In the genomic region with DNA sequence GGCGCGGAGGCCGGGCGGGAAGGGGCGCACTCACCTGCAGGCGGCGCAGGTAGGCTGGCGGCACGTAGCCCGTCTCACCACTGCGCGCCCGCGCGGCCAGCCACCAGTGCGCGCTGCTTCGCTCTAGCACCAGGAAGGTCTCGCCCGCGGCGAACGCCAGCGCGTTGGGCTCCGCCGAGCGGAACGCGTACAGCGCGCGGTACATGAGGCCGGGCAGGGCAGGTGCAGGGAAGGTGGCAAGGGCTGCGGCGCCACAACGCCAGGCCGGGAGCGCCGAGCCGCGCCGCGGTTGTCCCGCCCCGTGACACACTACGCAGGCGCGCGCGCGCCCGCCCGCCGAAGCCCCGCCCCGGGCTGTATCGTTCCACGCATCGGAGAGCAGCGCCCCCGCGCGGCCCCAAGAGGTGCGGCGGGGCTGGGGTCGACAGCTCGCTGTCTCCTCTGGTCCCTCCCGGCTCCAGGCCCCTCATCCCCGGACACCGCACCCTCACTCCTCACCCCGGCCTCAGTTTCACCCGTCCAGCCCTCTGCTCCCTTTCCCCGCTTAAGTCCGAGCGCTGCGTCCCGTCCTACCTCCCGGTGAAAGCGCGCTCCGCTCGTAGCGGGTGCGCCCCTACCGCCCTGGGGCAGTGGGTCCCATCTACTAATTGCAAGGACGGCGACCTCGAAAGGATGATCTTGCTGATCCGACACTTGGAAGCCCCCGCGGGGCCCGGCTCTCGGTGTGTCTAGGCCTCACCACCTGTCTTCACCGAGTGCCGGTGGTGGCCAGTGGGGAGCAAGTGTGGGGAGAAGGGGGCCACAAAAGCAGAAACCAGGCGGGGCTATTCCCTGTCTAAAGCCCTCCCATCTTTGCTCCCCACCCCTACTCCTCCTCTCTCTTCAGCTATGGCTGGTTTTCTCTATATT, we compare ENCODE assay signal across 8 cellular contexts. TPM values are rescaled to one million over a fixed set of nuclear protein-coding genes. Genes with fewer than 3 reads are reported as not detected.
DNase-seq lines count a peak whose midpoint lies in the region; ATAC-seq and TF ChIP-seq lines count a peak whose summit lies in the region.

NCKIPSD (minus strand) TSS at position 313 of the 909 bp plus-strand sequence; CDS start at position 205, 108 bp downstream.

- H3K36me3 ChIP-seq in DOHH2 (ENCODE audit: control insufficient read depth, low read length): peaks cover 61% of the 10 kb centered on the region
- peaks cover 65% of the 10 kb centered on the region for H3K36me3 ChIP-seq in RWPE2 (ENCODE audit: low read depth)

- H3K9me3 ChIP-seq in DOHH2 (ENCODE audit: control insufficient read depth, insufficient read depth, low read length) (no peaks in the 10 kb centered on the region), RWPE2 (ENCODE audit: severe bottlenecking) (no peaks in the 10 kb centered on the region)

- H4K20me1 ChIP-seq in DOHH2 (ENCODE audit: control insufficient read depth, insufficient read depth, low read depth, low read length): no peaks in the 10 kb centered on the region

- no peaks in the 10 kb centered on the region for H3K9me3 Mint-ChIP-seq in activated T-helper 17 cell treated with anti-CD3 and anti-CD28 coated beads, Interleukin-2, amount 50 U/mL, for 72 hours
- no peaks in the 10 kb centered on the region for H3K9me3 Mint-ChIP-seq in natural killer cell treated with Interleukin-12 subunit alpha and Interleukin-12 subunit beta and Interleukin-15 and Interleukin-18, amount 100 ng/mL, for 72 hours
- no peaks in the 10 kb centered on the region for H3K9me3 Mint-ChIP-seq in stimulated activated naive CD8-positive, alpha-beta T cell treated with anti-CD3 and anti-CD28 coated beads, Interleukin-15, Interleukin-2, amounts not matched to agents 100 ng/mL and 50 ng/mL, for 24 hours

- peak; percentile 74 for ATAC-seq in GM21576 (IDR thresholded peaks at IDR 0.05; ENCODE audit: unreplicated experiment)
- peak; percentile 72 for ATAC-seq in RWPE2 (ENCODE audit: low read depth)
- ATAC-seq in activated T-helper 17 cell treated with anti-CD3 and anti-CD28 coated beads, Interleukin-2, amount 50 U/mL, for 72 hours (replicated peaks): peak; percentile 94
- peak; percentile 95 to 97 for ATAC-seq in natural killer cell treated with Interleukin-12 subunit alpha and Interleukin-12 subunit beta and Interleukin-15 and Interleukin-18, amount 100 ng/mL, for 72 hours

- no peaks in the 10 kb centered on the region for H3K27me3 Mint-ChIP-seq in activated T-helper 17 cell treated with anti-CD3 and anti-CD28 coated beads, Interleukin-2, amount 50 U/mL, for 72 hours
- no peaks in the 10 kb centered on the region for H3K27me3 Mint-ChIP-seq in natural killer cell treated with Interleukin-12 subunit alpha and Interleukin-12 subunit beta and Interleukin-15 and Interleukin-18, amount 100 ng/mL, for 72 hours
- H3K27me3 Mint-ChIP-seq in stimulated activated naive CD8-positive, alpha-beta T cell treated with anti-CD3 and anti-CD28 coated beads, Interleukin-15, Interleukin-2, amounts not matched to agents 100 ng/mL and 50 ng/mL, for 24 hours: no peaks in the 10 kb centered on the region

- H3K4me1 ChIP-seq in DOHH2 (ENCODE audit: control insufficient read depth, low read length): peaks cover 42% of the 10 kb centered on the region
- H3K4me1 ChIP-seq in RWPE2 (ENCODE audit: insufficient read depth, poor library complexity, severe bottlenecking): peaks cover 17% of the 10 kb centered on the region

- H3K4me1 Mint-ChIP-seq in activated T-helper 17 cell treated with anti-CD3 and anti-CD28 coated beads, Interleukin-2, amount 50 U/mL, for 72 hours: peaks cover 24% of the 10 kb centered on the region
- peaks cover 23% of the 10 kb centered on the region in 2 donors for H3K4me1 Mint-ChIP-seq in natural killer cell treated with Interleukin-12 subunit alpha and Interleukin-12 subunit beta and Interleukin-15 and Interleukin-18, amount 100 ng/mL, for 72 hours (ENCODE audit: low read depth in 2 of 2)
- H3K4me1 Mint-ChIP-seq in stimulated activated naive CD8-positive, alpha-beta T cell treated with anti-CD3 and anti-CD28 coated beads, Interleukin-15, Interleukin-2, amounts not matched to agents 100 ng/mL and 50 ng/mL, for 24 hours (ENCODE audit: low read depth): peaks cover 23% of the 10 kb centered on the region

- H3K4me3 Mint-ChIP-seq in activated T-helper 17 cell treated with anti-CD3 and anti-CD28 coated beads, Interleukin-2, amount 50 U/mL, for 72 hours: peak within 1 kb of the TSS; percentile 92
- peak within 1 kb of the TSS; percentile 94 for H3K4me3 Mint-ChIP-seq in natural killer cell treated with Interleukin-12 subunit alpha and Interleukin-12 subunit beta and Interleukin-15 and Interleukin-18, amount 100 ng/mL, for 72 hours
- peak within 1 kb of the TSS; percentile 84 for H3K4me3 Mint-ChIP-seq in stimulated activated naive CD8-positive, alpha-beta T cell treated with anti-CD3 and anti-CD28 coated beads, Interleukin-15, Interleukin-2, amounts not matched to agents 100 ng/mL and 50 ng/mL, for 24 hours

- H3K9me2 ChIP-seq in DOHH2 (replicated peaks; ENCODE audit: control insufficient read depth, low read length): no peaks in the 10 kb centered on the region

- peaks cover 9% of the 10 kb centered on the region for H3F3A ChIP-seq in DOHH2 (ENCODE audit: control insufficient read depth, insufficient read depth)

- TF ChIP-seq CTCF in DOHH2 (IDR thresholded peaks at IDR 0.05; ENCODE audit: low read depth, low read length, poor library complexity, severe bottlenecking): peak; percentile 75
- TF ChIP-seq CTCF in RWPE2 (IDR thresholded peaks at IDR 0.05; ENCODE audit: poor library complexity, severe bottlenecking): peak; percentile 95

- H3K27me3 ChIP-seq in DOHH2 (ENCODE audit: control insufficient read depth, low read length) (no peaks in the 10 kb centered on the region), RWPE2 (ENCODE audit: insufficient read depth, poor library complexity, severe bottlenecking) (no peaks in the 10 kb centered on the region)

- peaks cover 23% of the 10 kb centered on the region for H3K79me2 ChIP-seq in DOHH2 (ENCODE audit: control insufficient read depth, low read length)

- peaks cover 78% of the 10 kb centered on the region for H3K36me3 Mint-ChIP-seq in activated T-helper 17 cell treated with anti-CD3 and anti-CD28 coated beads, Interleukin-2, amount 50 U/mL, for 72 hours (ENCODE audit: low read depth)
- H3K36me3 Mint-ChIP-seq in natural killer cell treated with Interleukin-12 subunit alpha and Interleukin-12 subunit beta and Interleukin-15 and Interleukin-18, amount 100 ng/mL, for 72 hours: peaks cover under 1% of the 10 kb centered on the region
- H3K36me3 Mint-ChIP-seq in stimulated activated naive CD8-positive, alpha-beta T cell treated with anti-CD3 and anti-CD28 coated beads, Interleukin-15, Interleukin-2, amounts not matched to agents 100 ng/mL and 50 ng/mL, for 24 hours (ENCODE audit: low read depth): peaks cover 21% of the 10 kb centered on the region

- H3K4me3 ChIP-seq in DOHH2 (ENCODE audit: low read length) (peak within 1 kb of the TSS; percentile 97), RWPE2 (ENCODE audit: severe bottlenecking) (peak within 1 kb of the TSS; percentile 100)
- peak within 1 kb of the TSS; percentile 86 for H3K4me3 ChIP-seq in Jurkat, Clone E6-1 (ENCODE audit: low read length)

- H3K4me2 ChIP-seq in DOHH2 (ENCODE audit: low read length): peak within 1 kb of the TSS; percentile 90

- H3K27ac ChIP-seq in DOHH2 (ENCODE audit: low read depth, low read length) (peak within 1 kb of the TSS; percentile 72), RWPE2 (ENCODE audit: poor library complexity, severe bottlenecking) (peak within 1 kb of the TSS; percentile 70)

- peak within 1 kb of the TSS; percentile 93 for H3K27ac Mint-ChIP-seq in activated T-helper 17 cell treated with anti-CD3 and anti-CD28 coated beads, Interleukin-2, amount 50 U/mL, for 72 hours
- H3K27ac Mint-ChIP-seq in natural killer cell treated with Interleukin-12 subunit alpha and Interleukin-12 subunit beta and Interleukin-15 and Interleukin-18, amount 100 ng/mL, for 72 hours: peak within 1 kb of the TSS; percentile 71 to 76
- H3K27ac Mint-ChIP-seq in stimulated activated naive CD8-positive, alpha-beta T cell treated with anti-CD3 and anti-CD28 coated beads, Interleukin-15, Interleukin-2, amounts not matched to agents 100 ng/mL and 50 ng/mL, for 24 hours: peak within 1 kb of the TSS; percentile 82

- peak; percentile 69 for DNase-seq in Jurkat, Clone E6-1 (ENCODE audit: low read depth, low spot score)
- DNase-seq in RWPE2 (ENCODE audit: low spot score) (peak; percentile 81), fibroblast of peridontal ligament (ENCODE audit: extremely low read depth) (peak; percentile 69)
- peak; percentile 88 for DNase-seq in natural killer cell treated with Interleukin-12 subunit alpha and Interleukin-12 subunit beta and Interleukin-15 and Interleukin-18, amount 100 ng/mL, for 72 hours (ENCODE audit: low spot score)

RNA-seq across cellular contexts. Expression of gene NCKIPSD, which starts in this region (rescaled TPM):
- polyA plus RNA-seq in Jurkat, Clone E6-1 (2012; ENCODE audit: insufficient read depth, insufficient read length): 34.8 TPM
- 100 to 1,000 TPM in 1 of 2 donors, 10 to 100 TPM in 1; 58.0 to 110 TPM for total RNA-seq in activated T-helper 17 cell treated with anti-CD3 and anti-CD28 coated beads, Interleukin-2, amount 50 U/mL, for 72 hours
- 10 to 100 TPM; 22.7 to 37.0 TPM for total RNA-seq in natural killer cell treated with Interleukin-12 subunit alpha and Interleukin-12 subunit beta and Interleukin-15 and Interleukin-18, amount 100 ng/mL, for 72 hours

Comparison
In these comparisons a context has a peak if more than half of its experiments do, and no peak if none do; other contexts are left out.
1. Peak in every context shown above with its lines: DNase-seq, ATAC-seq, H3K4me3 ChIP-seq and H3K27ac ChIP-seq.